Comparison of ENCODE assay signal across 16 cellular contexts in genomic region chr1:3983181-3983580, GRCh38.
DNase-seq lines count a peak whose midpoint lies in the region; ATAC-seq and TF ChIP-seq lines count a peak whose summit lies in the region.
"Had no signal": no experiment of that assay in that cellular context is flagged by ENCODE, and none has a peak within 500 bp of the region (broad histone marks: within the 10 kb centered on the region; RNA-seq: fewer than 3 reads in every experiment).

No MANE protein-coding gene starts in this region.

- H3K4me1 Mint-ChIP-seq in endodermal cell, result peaks cover 9% of the 10 kb centered on the region

- H3K27ac Mint-ChIP-seq in endodermal cell, result no peak overlapping the region
- H3K27ac Mint-ChIP-seq: B cell; CD8-positive, alpha-beta T cell had no signal

- DNase-seq in left ventricle myocardium superior, result peak; percentile 1
- DNase-seq in Right ventricle myocardium superior, result no peak
- no peak for DNase-seq in endodermal cell
- peak; percentile 58 for DNase-seq in posterior vena cava (ENCODE audit: low spot score)
- DNase-seq in NCI-H2171 (lab: John Stamatoyannopoulos, UW), result no peak
- DNase-seq in transverse colon, result no peak
- DNase-seq in body of pancreas, result no peak
- DNase-seq: C1 segment of cervical spinal cord; Caco-2; CD8-positive, alpha-beta T cell; DMS153; DND-41; GOT3; HCEC 1CT had no signal

- no peaks in the 10 kb centered on the region for H3K9me3 Mint-ChIP-seq in endodermal cell
- H3K9me3 Mint-ChIP-seq: CD8-positive, alpha-beta T cell had no signal

- H3K4me1 ChIP-seq in endodermal cell (ENCODE audit: control insufficient read depth, insufficient read depth, low read length), result no peaks in the 10 kb centered on the region
- H3K4me1 ChIP-seq in transverse colon, result no peaks in the 10 kb centered on the region
- no peaks in the 10 kb centered on the region for H3K4me1 ChIP-seq in body of pancreas
- H3K4me1 ChIP-seq: Caco-2 had no signal

- TF ChIP-seq EP300 in transverse colon (IDR thresholded peaks at IDR 0.05; ENCODE audit: low read depth), result no peak

- no peak overlapping the region for H3K4me3 Mint-ChIP-seq in endodermal cell
- H3K4me3 Mint-ChIP-seq: B cell; CD8-positive, alpha-beta T cell had no signal

- H3K9me3 ChIP-seq in endodermal cell (ENCODE audit: control insufficient read depth, low read length), result no peaks in the 10 kb centered on the region
- no peaks in the 10 kb centered on the region for H3K9me3 ChIP-seq in transverse colon
- no peaks in the 10 kb centered on the region for H3K9me3 ChIP-seq in body of pancreas
- H3K9me3 ChIP-seq: Caco-2 had no signal

- H3K27me3 Mint-ChIP-seq in endodermal cell (ENCODE audit: insufficient read depth), result peaks cover 4% of the 10 kb centered on the region

- no peak overlapping the region for H3K9ac ChIP-seq in endodermal cell (ENCODE audit: extremely low read depth, low read length, poor library complexity, severe bottlenecking)

- no peaks in the 10 kb centered on the region for H3K27me3 ChIP-seq in endodermal cell (ENCODE audit: control insufficient read depth, insufficient read depth, low read length, poor library complexity, severe bottlenecking)
- no peaks in the 10 kb centered on the region for H3K27me3 ChIP-seq in transverse colon
- H3K27me3 ChIP-seq in body of pancreas, result no peaks in the 10 kb centered on the region

- 64 to 82% methylated on average over 5 to 9 of the region's 9 CpGs for WGBS in endodermal cell (ENCODE audit: insufficient coverage in 1 of 2, insufficient read length in 1 of 2), 2 experiments
- WGBS in transverse colon (ENCODE audit: low coverage in 1 of 2), 2 donors, result 73 to 80% methylated on average over 4 to 9 of the region's 9 CpGs
- 51 to 52% methylated on average over 9 of the region's 9 CpGs for WGBS in body of pancreas, 2 donors

- H3K36me3 ChIP-seq in endodermal cell (ENCODE audit: control insufficient read depth, insufficient read depth, low read length) (no peaks in the 10 kb centered on the region), transverse colon (no peaks in the 10 kb centered on the region), body of pancreas (replicated peaks in 1 of 2; ENCODE audit: insufficient read depth in 1 of 2, low read depth in 2 of 2) (no peaks in the 10 kb centered on the region)

- TF ChIP-seq CTCF in endodermal cell (conservative IDR thresholded peaks at IDR 0.05), result no peak
- no peak for TF ChIP-seq CTCF in transverse colon (IDR thresholded peaks at IDR 0.05)
- TF ChIP-seq CTCF in body of pancreas (IDR thresholded peaks at IDR 0.05), result no peak

- ATAC-seq in left ventricle myocardium superior (no peak), Right ventricle myocardium superior (ENCODE audit: poor library complexity) (no peak), body of pancreas (no peak)
- ATAC-seq: CD8-positive, alpha-beta T cell had no signal

- in situ Hi-C loops in transverse colon (cut with MboI; ENCODE audit: low pct_ligation_motif_present in 1 of 4, low pct_unique_long_range_greater_than_20kb in 1 of 4, low sequenced_read_pairs in 3 of 4), result no loop called here

- no peaks in the 10 kb centered on the region for H3K36me3 Mint-ChIP-seq in endodermal cell (ENCODE audit: low read depth)
- H3K36me3 Mint-ChIP-seq: CD8-positive, alpha-beta T cell had no signal

- H3K27ac ChIP-seq in endodermal cell (ENCODE audit: low read depth, low read length) (peak overlapping the region; percentile 53), transverse colon (no peak overlapping the region), body of pancreas (no peak overlapping the region)
- H3K27ac ChIP-seq: 22Rv1 had no signal

- TF ChIP-seq POLR2A in transverse colon (IDR thresholded peaks at IDR 0.05) (no peak), body of pancreas (IDR thresholded peaks at IDR 0.05) (no peak)

- intact Hi-C loops in left ventricle myocardium superior (cut with micrococcal nuclease), result no loop called here
- intact Hi-C loops in Right ventricle myocardium superior (cut with DNase I), result no loop called here
- intact Hi-C loops in posterior vena cava (cut with DNase I), result no loop called here
- intact Hi-C loops in transverse colon (cut with DNase I; ENCODE audit: low total_unique reads), result no loop called here
- intact Hi-C loops in body of pancreas (cut with DNase I), result no loop called here

- no peak overlapping the region for H3K4me3 ChIP-seq in endodermal cell (ENCODE audit: low read length)
- no peak overlapping the region for H3K4me3 ChIP-seq in transverse colon
- H3K4me3 ChIP-seq in body of pancreas, result no peak overlapping the region

Comparison
In these comparisons a context has a peak if more than half of its experiments do, and no peak if none do; other contexts are left out.
1. DNase-seq: peak in left ventricle myocardium superior (single experiment) and posterior vena cava (single experiment); none in Right ventricle myocardium superior (single experiment), endodermal cell (single experiment), NCI-H2171 (single experiment), transverse colon (single experiment) and body of pancreas (0 of 4).